In the genomic region with DNA sequence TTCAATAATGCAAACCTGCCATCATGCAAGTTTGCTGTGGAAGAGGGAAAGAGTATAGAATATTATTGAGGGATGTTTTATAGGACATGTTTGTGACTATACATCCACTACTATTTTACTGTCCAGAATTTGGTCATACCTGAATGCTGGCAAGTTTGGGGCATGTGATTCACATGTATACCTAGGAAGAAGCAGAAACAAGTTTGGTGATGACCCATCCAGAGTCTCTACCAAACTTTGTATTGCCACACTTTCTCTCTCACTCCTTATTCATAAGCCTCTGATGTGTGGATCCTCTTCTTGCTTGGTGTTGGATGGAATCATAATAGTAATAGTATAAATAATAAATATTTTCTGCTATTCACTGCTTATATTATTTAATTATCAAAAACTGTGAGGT, we compare ENCODE assay signal across 15 cellular contexts.
DNase-seq lines count a peak whose midpoint lies in the region; ATAC-seq and TF ChIP-seq lines count a peak whose summit lies in the region.
"Had no signal": no experiment of that assay in that cellular context is flagged by ENCODE, and none has a peak within 500 bp of the region (broad histone marks: within the 10 kb centered on the region; RNA-seq: fewer than 3 reads in every experiment).

No MANE protein-coding gene starts in this region.

- H3K9ac ChIP-seq in SK-N-SH: no peak overlapping the region
- H3K9ac ChIP-seq: BLaER1 treated with 17β-estradiol and CSF1 and Interleukin-3, amounts not matched to agents 10 nM and 100 nM had no signal

- no peak overlapping the region for H2AFZ ChIP-seq in ACC112 (ENCODE audit: low read length, unreplicated experiment)
- no peak overlapping the region for H2AFZ ChIP-seq in SK-N-SH (ENCODE audit: low read depth)

- H3K36me3 Mint-ChIP-seq in activated T-helper 2 cell treated with anti-CD3 and anti-CD28 coated beads, Interferon-gamma antibody, Interleukin-2, Interleukin-4, amounts not matched to agents 10 μg/mL and 5 μg/mL and 100 μg/mL, durations not matched to agents 14 hours and 24 hours and 36 hours (ENCODE audit: low read depth): no peaks in the 10 kb centered on the region
- H3K36me3 Mint-ChIP-seq: CD4-positive, CD25-positive, alpha-beta regulatory T cell had no signal

- peaks cover 22% of the 10 kb centered on the region for H3K4me1 ChIP-seq in ACC112 (ENCODE audit: control insufficient read depth, insufficient read depth, low read length, unreplicated experiment)
- peaks cover 28% of the 10 kb centered on the region for H3K4me1 ChIP-seq in RWPE2 (ENCODE audit: insufficient read depth, poor library complexity, severe bottlenecking)
- H3K4me1 ChIP-seq in mesodermal cell (ENCODE audit: control insufficient read depth, insufficient read depth, low read length, poor library complexity, severe bottlenecking): no peaks in the 10 kb centered on the region
- H3K4me1 ChIP-seq in SK-N-SH (ENCODE audit: control insufficient read depth in 1 of 2, insufficient read depth in 2 of 2, low read depth in 1 of 2, low read length in 1 of 2): no peaks in the 10 kb centered on the region
- H3K4me1 ChIP-seq: BLaER1 treated with 17β-estradiol and CSF1 and Interleukin-3, amounts not matched to agents 10 nM and 100 nM had no signal

- H3K27me3 Mint-ChIP-seq in activated T-helper 2 cell treated with anti-CD3 and anti-CD28 coated beads, Interferon-gamma antibody, Interleukin-2, Interleukin-4, amounts not matched to agents 10 μg/mL and 5 μg/mL and 100 μg/mL, durations not matched to agents 14 hours and 24 hours and 36 hours (ENCODE audit: low read depth): no peaks in the 10 kb centered on the region
- H3K27me3 Mint-ChIP-seq: CD4-positive, CD25-positive, alpha-beta regulatory T cell had no signal

- TF ChIP-seq CTCF in RWPE2 (IDR thresholded peaks at IDR 0.05; ENCODE audit: poor library complexity, severe bottlenecking) (no peak), SK-N-SH (IDR thresholded peaks at IDR 0.05) (no peak)

- no peak overlapping the region for H3K27ac Mint-ChIP-seq in activated T-helper 2 cell treated with anti-CD3 and anti-CD28 coated beads, Interferon-gamma antibody, Interleukin-2, Interleukin-4, amounts not matched to agents 10 μg/mL and 5 μg/mL and 100 μg/mL, durations not matched to agents 14 hours and 24 hours and 36 hours
- H3K27ac Mint-ChIP-seq: CD4-positive, CD25-positive, alpha-beta regulatory T cell; HFFc6 had no signal

- no peak for TF ChIP-seq EP300 in SK-N-SH (IDR thresholded peaks at IDR 0.05; ENCODE audit: borderline replicate concordance in 1 of 2, low read depth in 1 of 2, low read length in 1 of 2)

- H3K9me3 Mint-ChIP-seq in activated T-helper 2 cell treated with anti-CD3 and anti-CD28 coated beads, Interferon-gamma antibody, Interleukin-2, Interleukin-4, amounts not matched to agents 10 μg/mL and 5 μg/mL and 100 μg/mL, durations not matched to agents 14 hours and 24 hours and 36 hours: peaks cover 53% of the 10 kb centered on the region

- H3K36me3 ChIP-seq in ACC112 (ENCODE audit: insufficient read depth, low read length): no peaks in the 10 kb centered on the region
- H3K36me3 ChIP-seq in RWPE2 (ENCODE audit: low read depth): no peaks in the 10 kb centered on the region
- no peaks in the 10 kb centered on the region for H3K36me3 ChIP-seq in mesodermal cell (ENCODE audit: control insufficient read depth, insufficient read depth, low read length)
- no peaks in the 10 kb centered on the region for H3K36me3 ChIP-seq in SK-N-SH (replicated peaks in 1 of 2; ENCODE audit: control insufficient read depth in 1 of 2, insufficient read depth in 2 of 2, low read length in 1 of 2)
- H3K36me3 ChIP-seq: BLaER1 treated with 17β-estradiol and CSF1 and Interleukin-3, amounts not matched to agents 10 nM and 100 nM had no signal

- H3K79me2 ChIP-seq in ACC112 (ENCODE audit: control insufficient read depth, insufficient read depth, low read length, unreplicated experiment): no peaks in the 10 kb centered on the region
- no peaks in the 10 kb centered on the region for H3K79me2 ChIP-seq in SK-N-SH (ENCODE audit: insufficient read depth)

- H3K27ac ChIP-seq in ACC112 (ENCODE audit: low read depth, low read length): 0 out of 2 replicates have a peak overlapping the region, but pooled peaks have one; percentile 9
- peak overlapping the region; percentile 38 for H3K27ac ChIP-seq in RWPE2 (ENCODE audit: poor library complexity, severe bottlenecking)
- H3K27ac ChIP-seq in epithelial cell of prostate: peak overlapping the region; percentile 38
- peak overlapping the region; percentile 57 for H3K27ac ChIP-seq in mesodermal cell (ENCODE audit: low read depth, low read length, severe bottlenecking)
- H3K27ac ChIP-seq in SK-N-SH (ENCODE audit: low read depth in 2 of 2, low read length in 1 of 2): no peak overlapping the region
- H3K27ac ChIP-seq: BLaER1 treated with 17β-estradiol and CSF1 and Interleukin-3, amounts not matched to agents 10 nM and 100 nM had no signal

- intact Hi-C loops in activated T-helper 2 cell treated with anti-CD3 and anti-CD28 coated beads, Interferon-gamma antibody, Interleukin-2, Interleukin-4, amounts not matched to agents 10 μg/mL and 5 μg/mL and 100 μg/mL, durations not matched to agents 14 hours and 24 hours and 36 hours (cut with micrococcal nuclease): no loop called here

- POLR2A ChIA-PET in SK-N-SH (lab: Yijun Ruan, JAX): no interaction called here

- DNase-seq in RWPE2 (ENCODE audit: low spot score) (no peak), epithelial cell of prostate (ENCODE audit: low read depth, low spot score) (peak; percentile 57), SK-N-SH (no peak), NCI-H2171 treated with DMSO at 0.1 percent for 48 hours (lab: John Stamatoyannopoulos, UW) (no peak)
- no peak for DNase-seq in activated T-helper 2 cell treated with anti-CD3 and anti-CD28 coated beads, Interferon-gamma antibody, Interleukin-2, Interleukin-4, amounts not matched to agents 10 μg/mL and 5 μg/mL and 100 μg/mL, durations not matched to agents 14 hours and 24 hours and 36 hours (ENCODE audit: low spot score)
- DNase-seq: 8988T; ACHN; CD4-positive, CD25-positive, alpha-beta regulatory T cell; DMS79; HFFc6 had no signal

- no peak for TF ChIP-seq RAD21 in SK-N-SH (IDR thresholded peaks at IDR 0.05; ENCODE audit: low read length)

- H3K27me3 ChIP-seq in ACC112 (ENCODE audit: insufficient read depth, low read length) (no peaks in the 10 kb centered on the region), RWPE2 (ENCODE audit: insufficient read depth, poor library complexity, severe bottlenecking) (no peaks in the 10 kb centered on the region), SK-N-SH (ENCODE audit: insufficient read depth) (no peaks in the 10 kb centered on the region)
- H3K27me3 ChIP-seq: BLaER1 treated with 17β-estradiol and CSF1 and Interleukin-3, amounts not matched to agents 10 nM and 100 nM had no signal

- H3K4me2 ChIP-seq in SK-N-SH: no peak overlapping the region
- H3K4me2 ChIP-seq: BLaER1 treated with 17β-estradiol and CSF1 and Interleukin-3, amounts not matched to agents 10 nM and 100 nM had no signal

- CTCF ChIA-PET in SK-N-SH (lab: Yijun Ruan, JAX): no interaction called here

- no peak overlapping the region for H3K4me3 Mint-ChIP-seq in activated T-helper 2 cell treated with anti-CD3 and anti-CD28 coated beads, Interferon-gamma antibody, Interleukin-2, Interleukin-4, amounts not matched to agents 10 μg/mL and 5 μg/mL and 100 μg/mL, durations not matched to agents 14 hours and 24 hours and 36 hours (ENCODE audit: low read depth)
- H3K4me3 Mint-ChIP-seq: CD4-positive, CD25-positive, alpha-beta regulatory T cell; HFFc6 had no signal

- no peaks in the 10 kb centered on the region for H3K9me2 ChIP-seq in SK-N-SH

- H3K9me3 ChIP-seq in RWPE2 (ENCODE audit: severe bottlenecking): no peaks in the 10 kb centered on the region
- peaks cover 6% of the 10 kb centered on the region for H3K9me3 ChIP-seq in mesodermal cell (ENCODE audit: control insufficient read depth, low read length)
- H3K9me3 ChIP-seq in SK-N-SH: no peaks in the 10 kb centered on the region
- H3K9me3 ChIP-seq: BLaER1 treated with 17β-estradiol and CSF1 and Interleukin-3, amounts not matched to agents 10 nM and 100 nM had no signal

- H3K4me3 ChIP-seq in ACC112 (ENCODE audit: low read depth, low read length) (no peak overlapping the region), RWPE2 (ENCODE audit: severe bottlenecking) (no peak overlapping the region), mesodermal cell (ENCODE audit: extremely low read depth, insufficient read depth, low read length, poor library complexity, severe bottlenecking) (no peak overlapping the region), SK-N-SH (ENCODE audit: low read depth in 2 of 2, low read length in 1 of 2) (no peak overlapping the region)
- H3K4me3 ChIP-seq: BLaER1 treated with 17β-estradiol and CSF1 and Interleukin-3, amounts not matched to agents 10 nM and 100 nM; GM12878 had no signal

- no peaks in the 10 kb centered on the region for H3K4me1 Mint-ChIP-seq in activated T-helper 2 cell treated with anti-CD3 and anti-CD28 coated beads, Interferon-gamma antibody, Interleukin-2, Interleukin-4, amounts not matched to agents 10 μg/mL and 5 μg/mL and 100 μg/mL, durations not matched to agents 14 hours and 24 hours and 36 hours (ENCODE audit: low read depth)
- H3K4me1 Mint-ChIP-seq: CD4-positive, CD25-positive, alpha-beta regulatory T cell had no signal

- no peak for ATAC-seq in RWPE2 (ENCODE audit: low read depth)
- ATAC-seq: GM12878, HepG2 had no signal

- H4K20me1 ChIP-seq in SK-N-SH (ENCODE audit: insufficient read depth): no peaks in the 10 kb centered on the region
- H4K20me1 ChIP-seq: BLaER1 treated with 17β-estradiol and CSF1 and Interleukin-3, amounts not matched to agents 10 nM and 100 nM had no signal

- no peaks in the 10 kb centered on the region for H3F3A ChIP-seq in SK-N-SH (replicated peaks; ENCODE audit: insufficient read depth)

TF ChIP-seq in SK-N-SH, 30 proteins besides CTCF, POLR2A, EP300 and RAD21:
- TF ChIP-seq ELF1 (IDR thresholded peaks at IDR 0.05): no peak
- TF ChIP-seq MEF2A (IDR thresholded peaks at IDR 0.05; ENCODE audit: borderline replicate concordance, low read depth): no peak
- no peak for TF ChIP-seq TAF1 (IDR thresholded peaks at IDR 0.05; ENCODE audit: borderline replicate concordance, low read depth, low read length)
- TF ChIP-seq, protein P1, sequence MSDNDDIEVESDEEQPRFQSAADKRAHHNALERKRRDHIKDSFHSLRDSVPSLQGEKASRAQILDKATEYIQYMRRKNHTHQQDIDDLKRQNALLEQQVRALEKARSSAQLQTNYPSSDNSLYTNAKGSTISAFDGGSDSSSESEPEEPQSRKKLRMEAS (IDR thresholded peaks at IDR 0.05; ENCODE audit: low read depth): no peak
TF ChIP-seq in SK-N-SH: peak in this region for 0.

Comparison
In these comparisons a context has a peak if more than half of its experiments do, and no peak if none do; other contexts are left out.
1. H3K27ac ChIP-seq: peak in ACC112 (single experiment), RWPE2 (single experiment), epithelial cell of prostate (single experiment) and mesodermal cell (single experiment); none in SK-N-SH (0 of 2).